In the genomic region with DNA sequence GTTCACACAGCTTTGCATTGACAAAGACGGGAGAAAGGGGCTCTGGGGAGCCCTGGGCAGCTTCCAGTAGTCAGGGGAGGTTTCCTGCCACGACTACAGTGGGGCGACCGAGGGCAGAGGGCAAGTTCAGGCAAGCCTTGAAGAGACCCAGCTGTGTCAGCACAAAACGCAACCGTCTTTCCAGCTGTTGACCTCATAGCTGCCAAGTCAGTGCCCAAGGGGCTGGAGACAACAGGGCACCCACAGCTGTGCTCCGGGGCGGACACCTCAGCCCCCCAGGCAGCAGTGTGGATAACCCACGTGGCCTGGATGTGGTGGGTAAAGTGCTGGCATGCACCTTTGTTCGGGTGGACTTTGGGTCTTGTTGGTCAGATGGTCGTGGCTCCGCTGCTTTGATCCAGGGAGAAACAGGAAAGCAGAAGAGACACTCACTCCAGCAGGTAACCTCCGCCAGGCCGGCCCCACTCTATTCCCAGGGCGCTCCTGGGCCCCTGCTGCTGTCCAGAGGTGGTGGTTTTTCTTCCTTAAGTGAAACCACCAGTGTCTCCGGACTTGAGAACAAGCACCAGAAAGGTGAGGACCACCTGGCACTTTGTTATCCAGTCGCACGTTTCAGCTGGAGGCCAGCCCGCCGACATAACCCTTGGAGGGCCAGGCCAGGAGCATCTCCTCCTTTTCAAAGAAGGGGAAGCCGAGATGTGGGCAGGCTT, we compare ENCODE assay signal across 1 cellular context.
TF ChIP-seq lines count a peak whose summit lies in the region.

No MANE protein-coding gene starts in this region.

TF ChIP-seq in HepG2, 621 proteins besides CTCF, POLR2A, EP300 and RAD21 (continued from another document and continues in another):
- TF ChIP-seq, protein P1, sequence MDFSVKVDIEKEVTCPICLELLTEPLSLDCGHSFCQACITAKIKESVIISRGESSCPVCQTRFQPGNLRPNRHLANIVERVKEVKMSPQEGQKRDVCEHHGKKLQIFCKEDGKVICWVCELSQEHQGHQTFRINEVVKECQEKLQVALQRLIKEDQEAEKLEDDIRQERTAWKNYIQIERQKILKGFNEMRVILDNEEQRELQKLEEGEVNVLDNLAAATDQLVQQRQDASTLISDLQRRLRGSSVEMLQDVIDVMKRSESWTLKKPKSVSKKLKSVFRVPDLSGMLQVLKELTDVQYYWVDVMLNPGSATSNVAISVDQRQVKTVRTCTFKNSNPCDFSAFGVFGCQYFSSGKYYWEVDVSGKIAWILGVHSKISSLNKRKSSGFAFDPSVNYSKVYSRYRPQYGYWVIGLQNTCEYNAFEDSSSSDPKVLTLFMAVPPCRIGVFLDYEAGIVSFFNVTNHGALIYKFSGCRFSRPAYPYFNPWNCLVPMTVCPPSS (IDR thresholded peaks at IDR 0.05), result no peak
- TF ChIP-seq AKAP8 (CRISPR knock-in tag; IDR thresholded peaks at IDR 0.05), result no peak; the same call in 1 of the 2 replicates
- TF ChIP-seq SRSF4 (IDR thresholded peaks at IDR 0.05; ENCODE audit: low read depth, low read length, poor library complexity, severe bottlenecking), result no peak
- TF ChIP-seq FOXA3 (CRISPR knock-in tag; IDR thresholded peaks at IDR 0.05), result peak; percentile 77
- TF ChIP-seq HNRNPL (IDR thresholded peaks at IDR 0.05; ENCODE audit: low read depth, low read length), result peak; percentile 98
- peak; percentile 80; the same call in 1 of the 2 replicates for TF ChIP-seq ZNF121 (CRISPR knock-in tag; IDR thresholded peaks at IDR 0.05)
- peak; percentile 59; the same call in 1 of the 2 replicates for TF ChIP-seq ZNF629 (CRISPR knock-in tag; conservative IDR thresholded peaks at IDR 0.05)
- peak; percentile 94 for TF ChIP-seq ZSCAN21 (CRISPR knock-in tag; IDR thresholded peaks at IDR 0.05; ENCODE audit: borderline replicate concordance)
- TF ChIP-seq, protein P2, sequence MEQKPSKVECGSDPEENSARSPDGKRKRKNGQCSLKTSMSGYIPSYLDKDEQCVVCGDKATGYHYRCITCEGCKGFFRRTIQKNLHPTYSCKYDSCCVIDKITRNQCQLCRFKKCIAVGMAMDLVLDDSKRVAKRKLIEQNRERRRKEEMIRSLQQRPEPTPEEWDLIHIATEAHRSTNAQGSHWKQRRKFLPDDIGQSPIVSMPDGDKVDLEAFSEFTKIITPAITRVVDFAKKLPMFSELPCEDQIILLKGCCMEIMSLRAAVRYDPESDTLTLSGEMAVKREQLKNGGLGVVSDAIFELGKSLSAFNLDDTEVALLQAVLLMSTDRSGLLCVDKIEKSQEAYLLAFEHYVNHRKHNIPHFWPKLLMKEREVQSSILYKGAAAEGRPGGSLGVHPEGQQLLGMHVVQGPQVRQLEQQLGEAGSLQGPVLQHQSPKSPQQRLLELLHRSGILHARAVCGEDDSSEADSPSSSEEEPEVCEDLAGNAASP (CRISPR knock-in tag; IDR thresholded peaks at IDR 0.05; ENCODE audit: borderline replicate concordance), result peak; percentile 63
- TF ChIP-seq, protein P3, sequence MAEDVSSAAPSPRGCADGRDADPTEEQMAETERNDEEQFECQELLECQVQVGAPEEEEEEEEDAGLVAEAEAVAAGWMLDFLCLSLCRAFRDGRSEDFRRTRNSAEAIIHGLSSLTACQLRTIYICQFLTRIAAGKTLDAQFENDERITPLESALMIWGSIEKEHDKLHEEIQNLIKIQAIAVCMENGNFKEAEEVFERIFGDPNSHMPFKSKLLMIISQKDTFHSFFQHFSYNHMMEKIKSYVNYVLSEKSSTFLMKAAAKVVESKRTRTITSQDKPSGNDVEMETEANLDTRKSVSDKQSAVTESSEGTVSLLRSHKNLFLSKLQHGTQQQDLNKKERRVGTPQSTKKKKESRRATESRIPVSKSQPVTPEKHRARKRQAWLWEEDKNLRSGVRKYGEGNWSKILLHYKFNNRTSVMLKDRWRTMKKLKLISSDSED (CRISPR knock-in tag; IDR thresholded peaks at IDR 0.05), result no peak
- TF ChIP-seq ZNF720 (CRISPR knock-in tag; IDR thresholded peaks at IDR 0.05), result no peak
- TF ChIP-seq, protein P4, sequence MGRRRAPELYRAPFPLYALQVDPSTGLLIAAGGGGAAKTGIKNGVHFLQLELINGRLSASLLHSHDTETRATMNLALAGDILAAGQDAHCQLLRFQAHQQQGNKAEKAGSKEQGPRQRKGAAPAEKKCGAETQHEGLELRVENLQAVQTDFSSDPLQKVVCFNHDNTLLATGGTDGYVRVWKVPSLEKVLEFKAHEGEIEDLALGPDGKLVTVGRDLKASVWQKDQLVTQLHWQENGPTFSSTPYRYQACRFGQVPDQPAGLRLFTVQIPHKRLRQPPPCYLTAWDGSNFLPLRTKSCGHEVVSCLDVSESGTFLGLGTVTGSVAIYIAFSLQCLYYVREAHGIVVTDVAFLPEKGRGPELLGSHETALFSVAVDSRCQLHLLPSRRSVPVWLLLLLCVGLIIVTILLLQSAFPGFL (CRISPR knock-in tag; IDR thresholded peaks at IDR 0.05), result no peak
- peak; percentile 26 for TF ChIP-seq TBL1XR1 (IDR thresholded peaks at IDR 0.05; ENCODE audit: borderline replicate concordance, low read length, partially characterized antibody)
- 0 out of 2 replicates have a peak, but pooled peaks have one; percentile 77 for TF ChIP-seq SSRP1 (CRISPR knock-in tag; IDR thresholded peaks at IDR 0.05)
- no peak; the same call in 1 of the 2 replicates for TF ChIP-seq ZNF644 (CRISPR knock-in tag; IDR thresholded peaks at IDR 0.05; ENCODE audit: low read depth)
- TF ChIP-seq, protein P5, sequence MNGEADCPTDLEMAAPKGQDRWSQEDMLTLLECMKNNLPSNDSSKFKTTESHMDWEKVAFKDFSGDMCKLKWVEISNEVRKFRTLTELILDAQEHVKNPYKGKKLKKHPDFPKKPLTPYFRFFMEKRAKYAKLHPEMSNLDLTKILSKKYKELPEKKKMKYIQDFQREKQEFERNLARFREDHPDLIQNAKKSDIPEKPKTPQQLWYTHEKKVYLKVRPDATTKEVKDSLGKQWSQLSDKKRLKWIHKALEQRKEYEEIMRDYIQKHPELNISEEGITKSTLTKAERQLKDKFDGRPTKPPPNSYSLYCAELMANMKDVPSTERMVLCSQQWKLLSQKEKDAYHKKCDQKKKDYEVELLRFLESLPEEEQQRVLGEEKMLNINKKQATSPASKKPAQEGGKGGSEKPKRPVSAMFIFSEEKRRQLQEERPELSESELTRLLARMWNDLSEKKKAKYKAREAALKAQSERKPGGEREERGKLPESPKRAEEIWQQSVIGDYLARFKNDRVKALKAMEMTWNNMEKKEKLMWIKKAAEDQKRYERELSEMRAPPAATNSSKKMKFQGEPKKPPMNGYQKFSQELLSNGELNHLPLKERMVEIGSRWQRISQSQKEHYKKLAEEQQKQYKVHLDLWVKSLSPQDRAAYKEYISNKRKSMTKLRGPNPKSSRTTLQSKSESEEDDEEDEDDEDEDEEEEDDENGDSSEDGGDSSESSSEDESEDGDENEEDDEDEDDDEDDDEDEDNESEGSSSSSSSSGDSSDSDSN (CRISPR knock-in tag; IDR thresholded peaks at IDR 0.05), result peak; percentile 82
- TF ChIP-seq ZNF274 (CRISPR knock-in tag; IDR thresholded peaks at IDR 0.05), result peak; percentile 95
- TF ChIP-seq, protein P6, sequence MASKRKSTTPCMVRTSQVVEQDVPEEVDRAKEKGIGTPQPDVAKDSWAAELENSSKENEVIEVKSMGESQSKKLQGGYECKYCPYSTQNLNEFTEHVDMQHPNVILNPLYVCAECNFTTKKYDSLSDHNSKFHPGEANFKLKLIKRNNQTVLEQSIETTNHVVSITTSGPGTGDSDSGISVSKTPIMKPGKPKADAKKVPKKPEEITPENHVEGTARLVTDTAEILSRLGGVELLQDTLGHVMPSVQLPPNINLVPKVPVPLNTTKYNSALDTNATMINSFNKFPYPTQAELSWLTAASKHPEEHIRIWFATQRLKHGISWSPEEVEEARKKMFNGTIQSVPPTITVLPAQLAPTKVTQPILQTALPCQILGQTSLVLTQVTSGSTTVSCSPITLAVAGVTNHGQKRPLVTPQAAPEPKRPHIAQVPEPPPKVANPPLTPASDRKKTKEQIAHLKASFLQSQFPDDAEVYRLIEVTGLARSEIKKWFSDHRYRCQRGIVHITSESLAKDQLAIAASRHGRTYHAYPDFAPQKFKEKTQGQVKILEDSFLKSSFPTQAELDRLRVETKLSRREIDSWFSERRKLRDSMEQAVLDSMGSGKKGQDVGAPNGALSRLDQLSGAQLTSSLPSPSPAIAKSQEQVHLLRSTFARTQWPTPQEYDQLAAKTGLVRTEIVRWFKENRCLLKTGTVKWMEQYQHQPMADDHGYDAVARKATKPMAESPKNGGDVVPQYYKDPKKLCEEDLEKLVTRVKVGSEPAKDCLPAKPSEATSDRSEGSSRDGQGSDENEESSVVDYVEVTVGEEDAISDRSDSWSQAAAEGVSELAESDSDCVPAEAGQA (IDR thresholded peaks at IDR 0.05; ENCODE audit: low read depth), result no peak
- TF ChIP-seq, protein P6 (CRISPR knock-in tag; IDR thresholded peaks at IDR 0.05; ENCODE audit: borderline replicate concordance), result no peak
- TF ChIP-seq, protein P7, sequence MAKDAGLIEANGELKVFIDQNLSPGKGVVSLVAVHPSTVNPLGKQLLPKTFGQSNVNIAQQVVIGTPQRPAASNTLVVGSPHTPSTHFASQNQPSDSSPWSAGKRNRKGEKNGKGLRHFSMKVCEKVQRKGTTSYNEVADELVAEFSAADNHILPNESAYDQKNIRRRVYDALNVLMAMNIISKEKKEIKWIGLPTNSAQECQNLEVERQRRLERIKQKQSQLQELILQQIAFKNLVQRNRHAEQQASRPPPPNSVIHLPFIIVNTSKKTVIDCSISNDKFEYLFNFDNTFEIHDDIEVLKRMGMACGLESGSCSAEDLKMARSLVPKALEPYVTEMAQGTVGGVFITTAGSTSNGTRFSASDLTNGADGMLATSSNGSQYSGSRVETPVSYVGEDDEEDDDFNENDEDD (CRISPR knock-in tag; IDR thresholded peaks at IDR 0.05; ENCODE audit: borderline replicate concordance), result peak; percentile 91; the same call in 1 of the 2 replicates
- TF ChIP-seq, protein P8, sequence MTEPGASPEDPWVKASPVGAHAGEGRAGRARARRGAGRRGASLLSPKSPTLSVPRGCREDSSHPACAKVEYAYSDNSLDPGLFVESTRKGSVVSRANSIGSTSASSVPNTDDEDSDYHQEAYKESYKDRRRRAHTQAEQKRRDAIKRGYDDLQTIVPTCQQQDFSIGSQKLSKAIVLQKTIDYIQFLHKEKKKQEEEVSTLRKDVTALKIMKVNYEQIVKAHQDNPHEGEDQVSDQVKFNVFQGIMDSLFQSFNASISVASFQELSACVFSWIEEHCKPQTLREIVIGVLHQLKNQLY (CRISPR knock-in tag; IDR thresholded peaks at IDR 0.05), result peak; percentile 99
- TF ChIP-seq, protein P9, sequence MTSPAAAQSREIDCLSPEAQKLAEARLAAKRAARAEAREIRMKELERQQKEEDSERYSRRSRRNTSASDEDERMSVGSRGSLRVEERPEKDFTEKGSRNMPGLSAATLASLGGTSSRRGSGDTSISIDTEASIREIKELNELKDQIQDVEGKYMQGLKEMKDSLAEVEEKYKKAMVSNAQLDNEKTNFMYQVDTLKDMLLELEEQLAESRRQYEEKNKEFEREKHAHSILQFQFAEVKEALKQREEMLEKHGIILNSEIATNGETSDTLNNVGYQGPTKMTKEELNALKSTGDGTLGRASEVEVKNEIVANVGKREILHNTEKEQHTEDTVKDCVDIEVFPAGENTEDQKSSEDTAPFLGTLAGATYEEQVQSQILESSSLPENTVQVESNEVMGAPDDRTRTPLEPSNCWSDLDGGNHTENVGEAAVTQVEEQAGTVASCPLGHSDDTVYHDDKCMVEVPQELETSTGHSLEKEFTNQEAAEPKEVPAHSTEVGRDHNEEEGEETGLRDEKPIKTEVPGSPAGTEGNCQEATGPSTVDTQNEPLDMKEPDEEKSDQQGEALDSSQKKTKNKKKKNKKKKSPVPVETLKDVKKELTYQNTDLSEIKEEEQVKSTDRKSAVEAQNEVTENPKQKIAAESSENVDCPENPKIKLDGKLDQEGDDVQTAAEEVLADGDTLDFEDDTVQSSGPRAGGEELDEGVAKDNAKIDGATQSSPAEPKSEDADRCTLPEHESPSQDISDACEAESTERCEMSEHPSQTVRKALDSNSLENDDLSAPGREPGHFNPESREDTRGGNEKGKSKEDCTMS (CRISPR knock-in tag; conservative IDR thresholded peaks at IDR 0.05), result no peak
- peak; percentile 94; the same call in 1 of the 2 replicates for TF ChIP-seq ZIK1 (CRISPR knock-in tag; IDR thresholded peaks at IDR 0.05; ENCODE audit: borderline replicate concordance, low read depth)
- peak; percentile 91; the same call in 1 of the 2 replicates for TF ChIP-seq ZNF224 (CRISPR knock-in tag; IDR thresholded peaks at IDR 0.05)
- TF ChIP-seq ASH2L (IDR thresholded peaks at IDR 0.05; ENCODE audit: insufficient read length, low read depth, low read length), result peak; percentile 91
- TF ChIP-seq, protein P10, sequence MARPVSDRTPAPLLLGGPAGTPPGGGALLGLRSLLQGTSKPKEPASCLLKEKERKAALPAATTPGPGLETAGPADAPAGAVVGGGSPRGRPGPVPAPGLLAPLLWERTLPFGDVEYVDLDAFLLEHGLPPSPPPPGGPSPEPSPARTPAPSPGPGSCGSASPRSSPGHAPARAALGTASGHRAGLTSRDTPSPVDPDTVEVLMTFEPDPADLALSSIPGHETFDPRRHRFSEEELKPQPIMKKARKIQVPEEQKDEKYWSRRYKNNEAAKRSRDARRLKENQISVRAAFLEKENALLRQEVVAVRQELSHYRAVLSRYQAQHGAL (CRISPR knock-in tag; IDR thresholded peaks at IDR 0.05; ENCODE audit: not compliant biosample characterization), result no peak
- TF ChIP-seq, protein P11, sequence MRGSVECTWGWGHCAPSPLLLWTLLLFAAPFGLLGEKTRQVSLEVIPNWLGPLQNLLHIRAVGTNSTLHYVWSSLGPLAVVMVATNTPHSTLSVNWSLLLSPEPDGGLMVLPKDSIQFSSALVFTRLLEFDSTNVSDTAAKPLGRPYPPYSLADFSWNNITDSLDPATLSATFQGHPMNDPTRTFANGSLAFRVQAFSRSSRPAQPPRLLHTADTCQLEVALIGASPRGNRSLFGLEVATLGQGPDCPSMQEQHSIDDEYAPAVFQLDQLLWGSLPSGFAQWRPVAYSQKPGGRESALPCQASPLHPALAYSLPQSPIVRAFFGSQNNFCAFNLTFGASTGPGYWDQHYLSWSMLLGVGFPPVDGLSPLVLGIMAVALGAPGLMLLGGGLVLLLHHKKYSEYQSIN (CRISPR knock-in tag; IDR thresholded peaks at IDR 0.05; ENCODE audit: borderline replicate concordance), result no peak
- peak; percentile 98 for TF ChIP-seq ZNF501 (CRISPR knock-in tag; IDR thresholded peaks at IDR 0.05)
- no peak for TF ChIP-seq NCOA5 (CRISPR knock-in tag; IDR thresholded peaks at IDR 0.05)
- TF ChIP-seq CHD4 (IDR thresholded peaks at IDR 0.05; ENCODE audit: borderline replicate concordance, low read length), result peak; percentile 94; the same call in 1 of the 2 replicates
- no peak for TF ChIP-seq CCAR2 (optimal IDR thresholded peaks at IDR 0.05; ENCODE audit: low read depth, low read length)
- no peak for TF ChIP-seq NFE2L2 (IDR thresholded peaks at IDR 0.05; ENCODE audit: low read length)
- TF ChIP-seq RELA (CRISPR knock-in tag; IDR thresholded peaks at IDR 0.05), result no peak
- TF ChIP-seq ZSCAN22 (CRISPR knock-in tag; IDR thresholded peaks at IDR 0.05), result peak; percentile 90
